33 cellular contexts compared by ENCODE assay signal in genomic region chr12:108269224-108269623, GRCh38.
"Had no signal": no experiment of that assay in that cellular context is flagged by ENCODE, and none has a peak within 500 bp of the region (broad histone marks: within the 10 kb centered on the region; RNA-seq: fewer than 3 reads in every experiment).

No MANE protein-coding gene starts in this region.

- H3K36me3 ChIP-seq: MG63 had no signal

- H3K9me3 ChIP-seq: MG63 had no signal

- DNase-seq: Karpas-422, Kasumi-1, MG63, MV-4-11, NCI-H1048, NCI-H1092, NCI-H1092 treated with DMSO at 0.1 percent for 48 hours, NCI-H1105, NCI-H1105 treated with DMSO at 0.1 percent for 48 hours, NCI-H1417, NCI-H1417 treated with DMSO at 0.1 percent for 48 hours, NCI-H1436, NCI-H1436 treated with DMSO at 0.1 percent for 48 hours, NCI-H146, NCI-H1694, NCI-H1694 treated with DMSO at 0.1 percent for 48 hours, NCI-H187, NCI-H187 treated with DMSO at 0.1 percent for 48 hours, NCI-H1930, NCI-H2029, NCI-H2029 treated with DMSO at 0.1 percent for 48 hours, NCI-H2081, NCI-H2081 treated with DMSO at 0.1 percent for 48 hours, NCI-H2107, NCI-H2171, NCI-H2171 treated with DMSO at 0.1 percent for 48 hours, NCI-H2227 treated with DMSO at 0.1 percent for 48 hours, NCI-H226, NCI-H345, NCI-H446, NCI-H446 treated with DMSO at 0.1 percent for 48 hours, NCI-H510A, NCI-H510A treated with DMSO at 0.1 percent for 48 hours had no signal

- H3K27me3 ChIP-seq: MG63 had no signal

- H3K4me3 ChIP-seq: MG63 had no signal
